1 cellular context compared by ENCODE assay signal in the genomic region with DNA sequence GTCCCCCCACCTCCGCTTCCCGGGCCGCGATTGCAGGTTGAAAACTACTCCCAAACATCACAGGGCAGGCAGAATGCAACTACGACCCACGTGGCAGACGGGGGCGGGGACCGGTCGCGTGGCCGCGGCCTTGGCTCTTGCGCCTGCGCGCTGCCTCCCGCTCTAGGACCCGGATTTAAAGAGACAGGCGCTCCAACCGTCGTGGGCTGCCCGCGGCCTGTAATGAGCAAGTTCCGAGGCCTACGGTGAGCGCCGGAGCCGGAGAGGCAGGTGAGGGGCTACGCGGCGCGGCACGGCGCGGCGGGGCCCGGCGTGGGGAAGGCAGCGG.
A peak's percentile ranks its signal among the peaks of the same experiment; 100 is the strongest.
TF ChIP-seq lines count a peak whose summit lies in the region.

A gene (plus strand): TSS at position 160 of the 328 bp plus-strand sequence. CDS start 2,494 bp downstream, outside the sequence.

TF ChIP-seq in HEK293, 187 proteins besides CTCF, POLR2A, EP300 and RAD21 (continued from another document):
- TF ChIP-seq, protein P1, sequence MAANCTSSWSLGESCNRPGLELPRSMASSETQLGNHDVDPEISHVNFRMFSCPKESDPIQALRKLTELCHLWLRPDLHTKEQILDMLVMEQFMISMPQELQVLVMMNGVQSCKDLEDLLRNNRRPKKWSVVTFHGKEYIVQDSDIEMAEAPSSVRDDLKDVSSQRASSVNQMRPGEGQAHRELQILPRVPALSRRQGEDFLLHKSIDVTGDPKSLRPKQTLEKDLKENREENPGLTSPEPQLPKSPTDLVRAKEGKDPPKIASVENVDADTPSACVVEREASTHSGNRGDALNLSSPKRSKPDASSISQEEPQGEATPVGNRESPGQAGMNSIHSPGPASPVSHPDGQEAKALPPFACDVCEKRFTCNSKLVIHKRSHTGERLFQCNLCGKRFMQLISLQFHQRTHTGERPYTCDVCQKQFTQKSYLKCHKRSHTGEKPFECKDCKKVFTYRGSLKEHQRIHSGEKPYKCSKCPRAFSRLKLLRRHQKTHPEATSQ (tag by site-specific recombination; IDR thresholded peaks at IDR 0.05): no peak
- no peak for TF ChIP-seq OVOL3 (tag by site-specific recombination; IDR thresholded peaks at IDR 0.05)
- TF ChIP-seq ZNF112 (tag by site-specific recombination; IDR thresholded peaks at IDR 0.05): no peak
- TF ChIP-seq TCF7L2 (IDR thresholded peaks at IDR 0.05; ENCODE audit: borderline replicate concordance, low read depth, low read length): 0 out of 2 replicates have a peak, but pooled peaks have one; percentile 6
- TF ChIP-seq ZNF184 (tag by site-specific recombination; IDR thresholded peaks at IDR 0.05): no peak
- TF ChIP-seq, protein P2, sequence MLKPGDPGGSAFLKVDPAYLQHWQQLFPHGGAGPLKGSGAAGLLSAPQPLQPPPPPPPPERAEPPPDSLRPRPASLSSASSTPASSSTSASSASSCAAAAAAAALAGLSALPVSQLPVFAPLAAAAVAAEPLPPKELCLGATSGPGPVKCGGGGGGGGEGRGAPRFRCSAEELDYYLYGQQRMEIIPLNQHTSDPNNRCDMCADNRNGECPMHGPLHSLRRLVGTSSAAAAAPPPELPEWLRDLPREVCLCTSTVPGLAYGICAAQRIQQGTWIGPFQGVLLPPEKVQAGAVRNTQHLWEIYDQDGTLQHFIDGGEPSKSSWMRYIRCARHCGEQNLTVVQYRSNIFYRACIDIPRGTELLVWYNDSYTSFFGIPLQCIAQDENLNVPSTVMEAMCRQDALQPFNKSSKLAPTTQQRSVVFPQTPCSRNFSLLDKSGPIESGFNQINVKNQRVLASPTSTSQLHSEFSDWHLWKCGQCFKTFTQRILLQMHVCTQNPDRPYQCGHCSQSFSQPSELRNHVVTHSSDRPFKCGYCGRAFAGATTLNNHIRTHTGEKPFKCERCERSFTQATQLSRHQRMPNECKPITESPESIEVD (tag by site-specific recombination; IDR thresholded peaks at IDR 0.05): no peak
- TF ChIP-seq ZBTB21 (tag by site-specific recombination; IDR thresholded peaks at IDR 0.05): no peak
- TF ChIP-seq ZNF335 (tag by site-specific recombination; conservative IDR thresholded peaks at IDR 0.05): peak; percentile 69
